Comparison of ENCODE assay signal across 1 cellular context in genomic region chr15:90419738-90420487, GRCh38.
TF ChIP-seq lines count a peak whose summit lies in the region.

No MANE protein-coding gene starts in this region.

TF ChIP-seq in HepG2, 621 proteins besides CTCF, POLR2A, EP300 and RAD21 (continued from another document):
- no peak for TF ChIP-seq ELK4 (CRISPR knock-in tag; IDR thresholded peaks at IDR 0.05; ENCODE audit: borderline replicate concordance)
- no peak for TF ChIP-seq KAT7 (CRISPR knock-in tag; IDR thresholded peaks at IDR 0.05; ENCODE audit: borderline replicate concordance)
- TF ChIP-seq TRIM22 (IDR thresholded peaks at IDR 0.05): no peak
